2 cellular contexts compared by ENCODE assay signal in the genomic region with DNA sequence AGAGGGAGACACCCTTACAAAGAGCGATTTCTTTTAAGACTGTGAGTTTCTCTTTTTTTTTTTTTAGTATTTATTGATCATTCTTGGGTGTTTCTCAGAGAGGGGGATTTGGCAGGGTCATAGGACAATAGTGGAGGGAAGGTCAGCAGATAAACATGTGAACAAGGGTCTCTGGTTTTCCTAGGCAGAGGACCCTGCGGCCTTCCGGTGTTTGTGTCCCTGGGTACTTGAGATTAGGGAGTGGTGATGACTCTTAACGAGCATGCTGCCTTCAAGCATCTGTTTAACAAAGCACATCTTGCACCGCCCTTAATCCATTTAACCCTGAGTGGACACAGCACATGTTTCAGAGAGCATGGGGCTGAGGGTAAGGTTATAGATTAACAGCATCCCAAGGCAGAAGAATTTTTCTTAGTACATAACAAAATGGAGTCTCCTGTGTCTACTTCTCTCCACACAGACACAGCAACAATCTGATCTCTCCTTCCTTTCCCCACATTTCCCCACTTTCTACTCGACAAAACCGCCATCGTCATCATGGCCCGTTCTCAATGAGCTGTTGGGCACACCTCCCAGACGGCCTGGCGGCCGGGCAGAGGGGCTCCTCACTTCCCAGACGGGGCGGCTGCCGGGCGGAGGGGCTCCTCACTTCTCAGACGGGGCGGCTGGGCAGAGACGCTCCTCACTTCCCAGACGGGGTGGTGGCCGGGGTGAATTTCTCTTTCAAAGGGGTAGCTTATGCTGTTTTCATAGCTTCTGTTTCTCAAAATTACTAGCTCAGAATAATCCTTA.
TF ChIP-seq lines count a peak whose summit lies in the region.

No MANE protein-coding gene starts in this region.

TF ChIP-seq in K562, 482 proteins besides CTCF, POLR2A, EP300 and RAD21 (continues in another document):
- TF ChIP-seq ZNF79 (CRISPR knock-in tag; IDR thresholded peaks at IDR 0.05; ENCODE audit: low read depth) (peak; percentile 89), MYC (IDR thresholded peaks at IDR 0.05; ENCODE audit: low read depth, low read length) (peak; percentile 38; the same call in 1 of the 2 replicates), MYC (CRISPR knock-in tag; IDR thresholded peaks at IDR 0.05; ENCODE audit: borderline replicate concordance, low read depth) (peak; percentile 63; the same call in 1 of the 2 replicates), CBFA2T2 (conservative IDR thresholded peaks at IDR 0.05) (peak; percentile 88), CREM (IDR thresholded peaks at IDR 0.05; ENCODE audit: low read depth) (0 out of 2 replicates have a peak, but pooled peaks have one; percentile 10), HDAC8 (tag; IDR thresholded peaks at IDR 0.05) (peak; percentile 95), ETV5 (CRISPR knock-in tag; IDR thresholded peaks at IDR 0.05; ENCODE audit: low read depth) (peak; percentile 77; the same call in 1 of the 2 replicates), CC2D1A (IDR thresholded peaks at IDR 0.05) (peak; percentile 50; the same call in 1 of the 2 replicates), YY1 (IDR thresholded peaks at IDR 0.05; ENCODE audit: borderline replicate concordance in 1 of 3, control insufficient read depth in 1 of 3, extremely low read depth in 1 of 3, insufficient read depth in 3 of 3, insufficient read length in 1 of 3, insufficient replicate concordance in 2 of 3, low read depth in 1 of 3, low read length in 2 of 3) (peak in 1 of 3 experiments; percentile 7), CBFA2T3 (IDR thresholded peaks at IDR 0.05) (peak; percentile 92), MECOM (CRISPR knock-in tag; IDR thresholded peaks at IDR 0.05) (peak; percentile 77), GATAD2A (IDR thresholded peaks at IDR 0.05) (peak; percentile 86), ETV1 (tag; conservative IDR thresholded peaks at IDR 0.05; ENCODE audit: low read depth) (peak; percentile 74), TEAD1 (CRISPR knock-in tag; IDR thresholded peaks at IDR 0.05) (peak in 1 of 2 experiments; percentile 78; a peak in 1 of 4 replicates), ZNF583 (CRISPR knock-in tag; IDR thresholded peaks at IDR 0.05) (peak; percentile 95), TAL1 (IDR thresholded peaks at IDR 0.05) (peak; percentile 79), MAZ (CRISPR knock-in tag; conservative IDR thresholded peaks at IDR 0.05 in 1 of 2, IDR thresholded peaks at IDR 0.05 in 1 of 2) (peak in 1 of 2 experiments; percentile 54; a peak in 1 of 4 replicates), SMARCC2 (IDR thresholded peaks at IDR 0.05; ENCODE audit: low read depth) (peak; percentile 61; the same call in 1 of the 2 replicates), ARNT (IDR thresholded peaks at IDR 0.05) (peak in 1 of 2 experiments; percentile 59; a peak in 1 of 4 replicates), SMAD4 (CRISPR knock-in tag; conservative IDR thresholded peaks at IDR 0.05) (peak; percentile 97), POLR2G (IDR thresholded peaks at IDR 0.05; ENCODE audit: low read depth, low read length) (0 out of 2 replicates have a peak, but pooled peaks have one; percentile 35)
- TF ChIP-seq, protein P1, sequence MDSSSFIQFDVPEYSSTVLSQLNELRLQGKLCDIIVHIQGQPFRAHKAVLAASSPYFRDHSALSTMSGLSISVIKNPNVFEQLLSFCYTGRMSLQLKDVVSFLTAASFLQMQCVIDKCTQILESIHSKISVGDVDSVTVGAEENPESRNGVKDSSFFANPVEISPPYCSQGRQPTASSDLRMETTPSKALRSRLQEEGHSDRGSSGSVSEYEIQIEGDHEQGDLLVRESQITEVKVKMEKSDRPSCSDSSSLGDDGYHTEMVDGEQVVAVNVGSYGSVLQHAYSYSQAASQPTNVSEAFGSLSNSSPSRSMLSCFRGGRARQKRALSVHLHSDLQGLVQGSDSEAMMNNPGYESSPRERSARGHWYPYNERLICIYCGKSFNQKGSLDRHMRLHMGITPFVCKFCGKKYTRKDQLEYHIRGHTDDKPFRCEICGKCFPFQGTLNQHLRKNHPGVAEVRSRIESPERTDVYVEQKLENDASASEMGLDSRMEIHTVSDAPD (CRISPR knock-in tag; IDR thresholded peaks at IDR 0.05), result peak; percentile 75; the same call in 1 of the 2 replicates
- TF ChIP-seq, protein P2, sequence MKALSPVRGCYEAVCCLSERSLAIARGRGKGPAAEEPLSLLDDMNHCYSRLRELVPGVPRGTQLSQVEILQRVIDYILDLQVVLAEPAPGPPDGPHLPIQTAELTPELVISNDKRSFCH (CRISPR knock-in tag; IDR thresholded peaks at IDR 0.05), result 0 out of 2 replicates have a peak, but pooled peaks have one; percentile 38
- TF ChIP-seq, protein P2 (tag; IDR thresholded peaks at IDR 0.05), result peak; percentile 95
- TF ChIP-seq, protein P3, sequence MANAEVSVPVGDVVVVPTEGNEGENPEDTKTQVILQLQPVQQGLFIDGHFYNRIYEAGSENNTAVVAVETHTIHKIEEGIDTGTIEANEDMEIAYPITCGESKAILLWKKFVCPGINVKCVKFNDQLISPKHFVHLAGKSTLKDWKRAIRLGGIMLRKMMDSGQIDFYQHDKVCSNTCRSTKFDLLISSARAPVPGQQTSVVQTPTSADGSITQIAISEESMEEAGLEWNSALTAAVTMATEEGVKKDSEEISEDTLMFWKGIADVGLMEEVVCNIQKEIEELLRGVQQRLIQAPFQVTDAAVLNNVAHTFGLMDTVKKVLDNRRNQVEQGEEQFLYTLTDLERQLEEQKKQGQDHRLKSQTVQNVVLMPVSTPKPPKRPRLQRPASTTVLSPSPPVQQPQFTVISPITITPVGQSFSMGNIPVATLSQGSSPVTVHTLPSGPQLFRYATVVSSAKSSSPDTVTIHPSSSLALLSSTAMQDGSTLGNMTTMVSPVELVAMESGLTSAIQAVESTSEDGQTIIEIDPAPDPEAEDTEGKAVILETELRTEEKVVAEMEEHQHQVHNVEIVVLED (CRISPR knock-in tag; IDR thresholded peaks at IDR 0.05), result peak; percentile 45; the same call in 1 of the 2 replicates
- TF ChIP-seq, protein P4, sequence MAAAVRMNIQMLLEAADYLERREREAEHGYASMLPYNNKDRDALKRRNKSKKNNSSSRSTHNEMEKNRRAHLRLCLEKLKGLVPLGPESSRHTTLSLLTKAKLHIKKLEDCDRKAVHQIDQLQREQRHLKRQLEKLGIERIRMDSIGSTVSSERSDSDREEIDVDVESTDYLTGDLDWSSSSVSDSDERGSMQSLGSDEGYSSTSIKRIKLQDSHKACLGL (CRISPR knock-in tag; IDR thresholded peaks at IDR 0.05; ENCODE audit: borderline replicate concordance, poor library complexity, severe bottlenecking), result peak; percentile 22
- TF ChIP-seq, protein P5, sequence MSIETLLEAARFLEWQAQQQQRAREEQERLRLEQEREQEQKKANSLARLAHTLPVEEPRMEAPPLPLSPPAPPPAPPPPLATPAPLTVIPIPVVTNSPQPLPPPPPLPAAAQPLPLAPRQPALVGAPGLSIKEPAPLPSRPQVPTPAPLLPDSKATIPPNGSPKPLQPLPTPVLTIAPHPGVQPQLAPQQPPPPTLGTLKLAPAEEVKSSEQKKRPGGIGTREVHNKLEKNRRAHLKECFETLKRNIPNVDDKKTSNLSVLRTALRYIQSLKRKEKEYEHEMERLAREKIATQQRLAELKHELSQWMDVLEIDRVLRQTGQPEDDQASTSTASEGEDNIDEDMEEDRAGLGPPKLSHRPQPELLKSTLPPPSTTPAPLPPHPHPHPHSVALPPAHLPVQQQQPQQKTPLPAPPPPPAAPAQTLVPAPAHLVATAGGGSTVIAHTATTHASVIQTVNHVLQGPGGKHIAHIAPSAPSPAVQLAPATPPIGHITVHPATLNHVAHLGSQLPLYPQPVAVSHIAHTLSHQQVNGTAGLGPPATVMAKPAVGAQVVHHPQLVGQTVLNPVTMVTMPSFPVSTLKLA (conservative IDR thresholded peaks at IDR 0.05), result peak; percentile 69 to 86; a peak in 3 of 4 replicates

TF ChIP-seq in HepG2, 621 proteins besides CTCF, POLR2A, EP300 and RAD21:
- peak; percentile 72; the same call in 1 of the 2 replicates for TF ChIP-seq ZNF652 (CRISPR knock-in tag; IDR thresholded peaks at IDR 0.05; ENCODE audit: borderline replicate concordance, low read depth)
